ENCODE assay signal across 9 cellular contexts in the genomic region with DNA sequence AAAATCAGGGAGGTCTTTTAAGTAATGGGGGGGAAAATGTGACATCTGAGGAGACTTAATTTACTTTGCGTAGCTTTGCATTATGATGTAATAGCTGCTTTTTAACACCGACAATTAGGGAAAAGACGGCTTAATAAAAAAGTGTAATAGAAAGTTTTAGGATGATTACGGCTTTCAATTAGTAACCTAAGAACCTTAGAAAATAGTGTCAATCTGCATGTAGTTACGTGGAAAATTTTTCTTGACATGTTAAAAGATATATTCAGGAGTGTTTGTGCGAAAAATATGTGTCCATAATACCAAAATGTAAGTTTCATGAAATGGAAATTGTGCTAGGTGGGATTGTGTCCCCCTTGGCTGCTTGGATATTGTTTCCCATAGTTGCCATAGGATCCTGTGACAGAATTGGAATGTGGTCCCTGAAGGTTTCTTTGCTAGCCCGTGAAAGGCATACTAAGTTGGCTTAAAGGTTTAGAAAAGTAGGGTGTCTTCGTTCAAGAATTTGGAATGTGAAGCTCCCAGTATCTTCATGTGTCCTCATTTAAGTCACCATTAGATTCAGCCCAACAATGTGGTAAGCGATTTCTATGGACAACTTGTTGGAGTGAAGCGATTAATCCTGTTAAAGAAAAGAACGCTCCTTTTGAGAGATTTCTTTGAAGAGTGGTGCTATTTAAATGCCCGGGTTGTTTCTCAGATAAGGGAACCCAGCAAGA. TPM values are rescaled to one million over a fixed set of nuclear protein-coding genes. Genes with fewer than 3 reads are reported as not detected.
DNase-seq lines count a peak whose midpoint lies in the region; ATAC-seq and TF ChIP-seq lines count a peak whose summit lies in the region.
"Had no signal": no experiment of that assay in that cellular context is flagged by ENCODE, and none has a peak within 500 bp of the region (broad histone marks: within the 10 kb centered on the region; RNA-seq: fewer than 3 reads in every experiment).

No MANE protein-coding gene starts in this region.

- intact Hi-C loops in heart right ventricle (cut with DNase I) (loop anchor here in 2 of 10 donors (10.0 kb wide), 2 partner anchors 149 to 1971 kb away; partner anchors contain the start of genes CHD1 (in 1 of the 2) and ERAP1 (in 1 of the 2)), left cardiac atrium (cut with DNase I) (loop anchor here in 1 of 2 donors (10.0 kb wide), 1 partner anchor 1591 kb away; the partner anchor contains the start of gene RIOK2)

- H3K27me3 ChIP-seq in heart right ventricle = peaks cover 0 to 60% (median 0%) of the 10 kb centered on the region in 7 donors

- ATAC-seq in heart right ventricle (no peak), left cardiac atrium (no peak), GM18907 (IDR thresholded peaks at IDR 0.05; ENCODE audit: unreplicated experiment) (no peak), GM19467 (IDR thresholded peaks at IDR 0.05; ENCODE audit: unreplicated experiment) (no peak), GM21529 (IDR thresholded peaks at IDR 0.05; ENCODE audit: unreplicated experiment) (no peak)

- no peaks in the 10 kb centered on the region for H3K9me3 Mint-ChIP-seq in brain

- H3K27me3 Mint-ChIP-seq in brain = peaks cover 14% of the 10 kb centered on the region

- peak overlapping the region; percentile 92 to 98 (median 96) for H3K4me3 Mint-ChIP-seq in brain

- no peaks in the 10 kb centered on the region for H3K9me3 ChIP-seq in heart right ventricle

- H3K36me3 Mint-ChIP-seq in brain = peaks cover 59% of the 10 kb centered on the region

- WGBS in heart right ventricle, 2 donors = 63 to 68% methylated on average over 12 of the region's 12 CpGs
- WGBS in urinary bladder = 53% methylated on average over 12 of the region's 12 CpGs

- H3K4me3 ChIP-seq in heart right ventricle = peak overlapping the region in 9 of 10 donors; percentile 72 to 97 (median 82)
- H3K4me3 ChIP-seq in urinary bladder (ENCODE audit: low read depth, low read length) = peak overlapping the region; percentile 91

- peaks cover 0 to 11% (median 0%) of the 10 kb centered on the region in 9 donors for H3K36me3 ChIP-seq in heart right ventricle
- no peaks in the 10 kb centered on the region for H3K36me3 ChIP-seq in urinary bladder (ENCODE audit: insufficient read depth)

- TF ChIP-seq CTCF in heart right ventricle (IDR thresholded peaks at IDR 0.05) (no peak), brain (conservative IDR thresholded peaks at IDR 0.05) (no peak)

- peaks cover 5 to 67% (median 50%) of the 10 kb centered on the region in 9 donors for H3K4me1 ChIP-seq in heart right ventricle
- peaks cover 2% of the 10 kb centered on the region for H3K4me1 ChIP-seq in urinary bladder (ENCODE audit: insufficient read depth)

- H3K4me1 Mint-ChIP-seq in brain = peaks cover 78% of the 10 kb centered on the region

- H3K27ac Mint-ChIP-seq in brain = peak overlapping the region; percentile 94 to 100 (median 97)

- H3K27ac ChIP-seq in heart right ventricle = peak overlapping the region in 2 of 10 donors; percentile 95 to 97
- H3K27ac ChIP-seq in urinary bladder (ENCODE audit: low read depth) = no peak overlapping the region

- DNase-seq in heart right ventricle (no peak), left cardiac atrium (no peak), medulla oblongata (ENCODE audit: extremely low spot score) (peak; percentile 32)
- DNase-seq: NCI-H1092 treated with DMSO at 0.1 percent for 48 hours had no signal

RNA-seq across cellular contexts. Expression of gene RGMB, which starts 1.9 kb away (rescaled TPM):
- total RNA-seq in heart right ventricle (10 to 100 TPM; 12.2 to 16.6 (median 14.0) TPM), left cardiac atrium (10 to 100 TPM; 15.4 to 15.6 TPM), urinary bladder (23.1 TPM)
- polyA plus RNA-seq in heart right ventricle (1 to 10 TPM; 1.7 to 6.0 TPM), brain (ENCODE audit: insufficient read depth, low read depth, low replicate concordance) (24.9 TPM), urinary bladder (21.2 TPM)
